1 cellular context compared by ENCODE assay signal in the genomic region with DNA sequence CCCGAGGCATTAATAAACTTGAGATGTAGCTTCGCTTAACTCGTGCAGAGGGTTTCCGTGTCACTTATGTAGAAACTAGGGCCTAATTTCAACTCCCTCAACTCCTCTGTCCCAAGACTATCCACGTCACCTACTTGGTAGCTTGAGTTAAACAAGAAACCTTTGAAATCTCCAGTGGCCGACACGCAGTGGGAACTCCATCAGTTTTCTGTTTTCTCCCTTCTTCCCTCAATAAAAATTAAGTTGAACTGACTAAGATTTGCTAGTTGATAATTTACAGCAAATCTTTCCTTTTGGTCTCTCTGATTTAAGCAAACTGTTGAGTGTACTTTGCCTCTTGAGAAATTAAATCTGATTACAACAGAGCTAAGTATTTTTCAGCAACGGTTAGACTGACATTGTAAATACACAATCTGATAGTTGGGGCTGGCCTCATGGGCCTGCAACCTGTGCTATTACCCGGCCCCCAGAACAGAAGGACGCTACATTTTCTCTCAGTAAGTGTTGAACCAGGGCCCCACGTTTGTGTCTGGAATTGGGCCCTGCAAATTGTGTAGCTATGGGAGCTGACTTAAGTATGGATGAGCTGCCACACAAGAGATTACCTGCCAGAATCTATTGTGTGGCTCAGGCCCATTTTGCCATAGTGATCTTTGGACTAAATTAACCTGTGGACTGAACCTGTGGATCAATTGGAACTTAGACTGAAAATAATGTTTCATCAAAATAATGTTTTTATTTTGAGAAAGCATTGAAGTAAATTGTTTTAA.
TF ChIP-seq lines count a peak whose summit lies in the region.

No MANE protein-coding gene starts in this region.

TF ChIP-seq in HepG2, 621 proteins besides CTCF, POLR2A, EP300 and RAD21 (continued from another document):
- TF ChIP-seq, protein P1, sequence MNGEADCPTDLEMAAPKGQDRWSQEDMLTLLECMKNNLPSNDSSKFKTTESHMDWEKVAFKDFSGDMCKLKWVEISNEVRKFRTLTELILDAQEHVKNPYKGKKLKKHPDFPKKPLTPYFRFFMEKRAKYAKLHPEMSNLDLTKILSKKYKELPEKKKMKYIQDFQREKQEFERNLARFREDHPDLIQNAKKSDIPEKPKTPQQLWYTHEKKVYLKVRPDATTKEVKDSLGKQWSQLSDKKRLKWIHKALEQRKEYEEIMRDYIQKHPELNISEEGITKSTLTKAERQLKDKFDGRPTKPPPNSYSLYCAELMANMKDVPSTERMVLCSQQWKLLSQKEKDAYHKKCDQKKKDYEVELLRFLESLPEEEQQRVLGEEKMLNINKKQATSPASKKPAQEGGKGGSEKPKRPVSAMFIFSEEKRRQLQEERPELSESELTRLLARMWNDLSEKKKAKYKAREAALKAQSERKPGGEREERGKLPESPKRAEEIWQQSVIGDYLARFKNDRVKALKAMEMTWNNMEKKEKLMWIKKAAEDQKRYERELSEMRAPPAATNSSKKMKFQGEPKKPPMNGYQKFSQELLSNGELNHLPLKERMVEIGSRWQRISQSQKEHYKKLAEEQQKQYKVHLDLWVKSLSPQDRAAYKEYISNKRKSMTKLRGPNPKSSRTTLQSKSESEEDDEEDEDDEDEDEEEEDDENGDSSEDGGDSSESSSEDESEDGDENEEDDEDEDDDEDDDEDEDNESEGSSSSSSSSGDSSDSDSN (CRISPR knock-in tag; IDR thresholded peaks at IDR 0.05), result no peak
- TF ChIP-seq, protein P2, sequence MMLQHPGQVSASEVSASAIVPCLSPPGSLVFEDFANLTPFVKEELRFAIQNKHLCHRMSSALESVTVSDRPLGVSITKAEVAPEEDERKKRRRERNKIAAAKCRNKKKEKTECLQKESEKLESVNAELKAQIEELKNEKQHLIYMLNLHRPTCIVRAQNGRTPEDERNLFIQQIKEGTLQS (CRISPR knock-in tag; IDR thresholded peaks at IDR 0.05), result no peak
- TF ChIP-seq, protein P3, sequence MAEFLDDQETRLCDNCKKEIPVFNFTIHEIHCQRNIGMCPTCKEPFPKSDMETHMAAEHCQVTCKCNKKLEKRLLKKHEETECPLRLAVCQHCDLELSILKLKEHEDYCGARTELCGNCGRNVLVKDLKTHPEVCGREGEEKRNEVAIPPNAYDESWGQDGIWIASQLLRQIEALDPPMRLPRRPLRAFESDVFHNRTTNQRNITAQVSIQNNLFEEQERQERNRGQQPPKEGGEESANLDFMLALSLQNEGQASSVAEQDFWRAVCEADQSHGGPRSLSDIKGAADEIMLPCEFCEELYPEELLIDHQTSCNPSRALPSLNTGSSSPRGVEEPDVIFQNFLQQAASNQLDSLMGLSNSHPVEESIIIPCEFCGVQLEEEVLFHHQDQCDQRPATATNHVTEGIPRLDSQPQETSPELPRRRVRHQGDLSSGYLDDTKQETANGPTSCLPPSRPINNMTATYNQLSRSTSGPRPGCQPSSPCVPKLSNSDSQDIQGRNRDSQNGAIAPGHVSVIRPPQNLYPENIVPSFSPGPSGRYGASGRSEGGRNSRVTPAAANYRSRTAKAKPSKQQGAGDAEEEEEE (CRISPR knock-in tag; IDR thresholded peaks at IDR 0.05; ENCODE audit: borderline replicate concordance), result 0 out of 2 replicates have a peak, but pooled peaks have one; percentile 1
- no peak for TF ChIP-seq ZNF7 (CRISPR knock-in tag; IDR thresholded peaks at IDR 0.05)
- TF ChIP-seq, protein P4, sequence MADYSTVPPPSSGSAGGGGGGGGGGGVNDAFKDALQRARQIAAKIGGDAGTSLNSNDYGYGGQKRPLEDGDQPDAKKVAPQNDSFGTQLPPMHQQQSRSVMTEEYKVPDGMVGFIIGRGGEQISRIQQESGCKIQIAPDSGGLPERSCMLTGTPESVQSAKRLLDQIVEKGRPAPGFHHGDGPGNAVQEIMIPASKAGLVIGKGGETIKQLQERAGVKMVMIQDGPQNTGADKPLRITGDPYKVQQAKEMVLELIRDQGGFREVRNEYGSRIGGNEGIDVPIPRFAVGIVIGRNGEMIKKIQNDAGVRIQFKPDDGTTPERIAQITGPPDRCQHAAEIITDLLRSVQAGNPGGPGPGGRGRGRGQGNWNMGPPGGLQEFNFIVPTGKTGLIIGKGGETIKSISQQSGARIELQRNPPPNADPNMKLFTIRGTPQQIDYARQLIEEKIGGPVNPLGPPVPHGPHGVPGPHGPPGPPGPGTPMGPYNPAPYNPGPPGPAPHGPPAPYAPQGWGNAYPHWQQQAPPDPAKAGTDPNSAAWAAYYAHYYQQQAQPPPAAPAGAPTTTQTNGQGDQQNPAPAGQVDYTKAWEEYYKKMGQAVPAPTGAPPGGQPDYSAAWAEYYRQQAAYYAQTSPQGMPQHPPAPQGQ (CRISPR knock-in tag; IDR thresholded peaks at IDR 0.05; ENCODE audit: borderline replicate concordance), result no peak
- TF ChIP-seq, protein P5, sequence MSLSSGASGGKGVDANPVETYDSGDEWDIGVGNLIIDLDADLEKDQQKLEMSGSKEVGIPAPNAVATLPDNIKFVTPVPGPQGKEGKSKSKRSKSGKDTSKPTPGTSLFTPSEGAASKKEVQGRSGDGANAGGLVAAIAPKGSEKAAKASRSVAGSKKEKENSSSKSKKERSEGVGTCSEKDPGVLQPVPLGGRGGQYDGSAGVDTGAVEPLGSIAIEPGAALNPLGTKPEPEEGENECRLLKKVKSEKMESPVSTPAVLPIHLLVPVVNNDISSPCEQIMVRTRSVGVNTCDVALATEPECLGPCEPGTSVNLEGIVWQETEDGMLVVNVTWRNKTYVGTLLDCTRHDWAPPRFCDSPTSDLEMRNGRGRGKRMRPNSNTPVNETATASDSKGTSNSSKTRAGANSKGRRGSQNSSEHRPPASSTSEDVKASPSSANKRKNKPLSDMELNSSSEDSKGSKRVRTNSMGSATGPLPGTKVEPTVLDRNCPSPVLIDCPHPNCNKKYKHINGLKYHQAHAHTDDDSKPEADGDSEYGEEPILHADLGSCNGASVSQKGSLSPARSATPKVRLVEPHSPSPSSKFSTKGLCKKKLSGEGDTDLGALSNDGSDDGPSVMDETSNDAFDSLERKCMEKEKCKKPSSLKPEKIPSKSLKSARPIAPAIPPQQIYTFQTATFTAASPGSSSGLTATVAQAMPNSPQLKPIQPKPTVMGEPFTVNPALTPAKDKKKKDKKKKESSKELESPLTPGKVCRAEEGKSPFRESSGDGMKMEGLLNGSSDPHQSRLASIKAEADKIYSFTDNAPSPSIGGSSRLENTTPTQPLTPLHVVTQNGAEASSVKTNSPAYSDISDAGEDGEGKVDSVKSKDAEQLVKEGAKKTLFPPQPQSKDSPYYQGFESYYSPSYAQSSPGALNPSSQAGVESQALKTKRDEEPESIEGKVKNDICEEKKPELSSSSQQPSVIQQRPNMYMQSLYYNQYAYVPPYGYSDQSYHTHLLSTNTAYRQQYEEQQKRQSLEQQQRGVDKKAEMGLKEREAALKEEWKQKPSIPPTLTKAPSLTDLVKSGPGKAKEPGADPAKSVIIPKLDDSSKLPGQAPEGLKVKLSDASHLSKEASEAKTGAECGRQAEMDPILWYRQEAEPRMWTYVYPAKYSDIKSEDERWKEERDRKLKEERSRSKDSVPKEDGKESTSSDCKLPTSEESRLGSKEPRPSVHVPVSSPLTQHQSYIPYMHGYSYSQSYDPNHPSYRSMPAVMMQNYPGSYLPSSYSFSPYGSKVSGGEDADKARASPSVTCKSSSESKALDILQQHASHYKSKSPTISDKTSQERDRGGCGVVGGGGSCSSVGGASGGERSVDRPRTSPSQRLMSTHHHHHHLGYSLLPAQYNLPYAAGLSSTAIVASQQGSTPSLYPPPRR (CRISPR knock-in tag; IDR thresholded peaks at IDR 0.05; ENCODE audit: borderline replicate concordance), result peak; percentile 11; the same call in 1 of the 2 replicates
- TF ChIP-seq, protein P6, sequence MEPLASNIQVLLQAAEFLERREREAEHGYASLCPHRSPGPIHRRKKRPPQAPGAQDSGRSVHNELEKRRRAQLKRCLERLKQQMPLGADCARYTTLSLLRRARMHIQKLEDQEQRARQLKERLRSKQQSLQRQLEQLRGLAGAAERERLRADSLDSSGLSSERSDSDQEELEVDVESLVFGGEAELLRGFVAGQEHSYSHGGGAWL (CRISPR knock-in tag; IDR thresholded peaks at IDR 0.05), result no peak
- TF ChIP-seq, protein P7, sequence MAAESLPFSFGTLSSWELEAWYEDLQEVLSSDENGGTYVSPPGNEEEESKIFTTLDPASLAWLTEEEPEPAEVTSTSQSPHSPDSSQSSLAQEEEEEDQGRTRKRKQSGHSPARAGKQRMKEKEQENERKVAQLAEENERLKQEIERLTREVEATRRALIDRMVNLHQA (CRISPR knock-in tag; IDR thresholded peaks at IDR 0.05), result no peak
- TF ChIP-seq CAMTA2 (CRISPR knock-in tag; IDR thresholded peaks at IDR 0.05; ENCODE audit: borderline replicate concordance), result no peak
- no peak for TF ChIP-seq ZNF703 (CRISPR knock-in tag; IDR thresholded peaks at IDR 0.05; ENCODE audit: borderline replicate concordance)
- no peak for TF ChIP-seq ZNF816 (CRISPR knock-in tag; IDR thresholded peaks at IDR 0.05; ENCODE audit: borderline replicate concordance)
- 0 out of 2 replicates have a peak, but pooled peaks have one; percentile 57 for TF ChIP-seq ZNF34 (CRISPR knock-in tag; IDR thresholded peaks at IDR 0.05; ENCODE audit: borderline replicate concordance)
- 0 out of 2 replicates have a peak, but pooled peaks have one; percentile 34 for TF ChIP-seq ZSCAN22 (CRISPR knock-in tag; IDR thresholded peaks at IDR 0.05)
- TF ChIP-seq, protein P8, sequence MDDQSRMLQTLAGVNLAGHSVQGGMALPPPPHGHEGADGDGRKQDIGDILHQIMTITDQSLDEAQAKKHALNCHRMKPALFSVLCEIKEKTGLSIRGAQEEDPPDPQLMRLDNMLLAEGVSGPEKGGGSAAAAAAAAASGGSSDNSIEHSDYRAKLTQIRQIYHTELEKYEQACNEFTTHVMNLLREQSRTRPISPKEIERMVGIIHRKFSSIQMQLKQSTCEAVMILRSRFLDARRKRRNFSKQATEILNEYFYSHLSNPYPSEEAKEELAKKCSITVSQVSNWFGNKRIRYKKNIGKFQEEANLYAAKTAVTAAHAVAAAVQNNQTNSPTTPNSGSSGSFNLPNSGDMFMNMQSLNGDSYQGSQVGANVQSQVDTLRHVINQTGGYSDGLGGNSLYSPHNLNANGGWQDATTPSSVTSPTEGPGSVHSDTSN (CRISPR knock-in tag; IDR thresholded peaks at IDR 0.05; ENCODE audit: borderline replicate concordance), result 0 out of 2 replicates have a peak, but pooled peaks have one; percentile 33
- 0 out of 2 replicates have a peak, but pooled peaks have one; percentile 10 for TF ChIP-seq ZNF230 (CRISPR knock-in tag; IDR thresholded peaks at IDR 0.05)
- TF ChIP-seq NCOR1 (IDR thresholded peaks at IDR 0.05; ENCODE audit: borderline replicate concordance, low read length), result peak; percentile 61; the same call in 1 of the 2 replicates
- TF ChIP-seq, protein P9, sequence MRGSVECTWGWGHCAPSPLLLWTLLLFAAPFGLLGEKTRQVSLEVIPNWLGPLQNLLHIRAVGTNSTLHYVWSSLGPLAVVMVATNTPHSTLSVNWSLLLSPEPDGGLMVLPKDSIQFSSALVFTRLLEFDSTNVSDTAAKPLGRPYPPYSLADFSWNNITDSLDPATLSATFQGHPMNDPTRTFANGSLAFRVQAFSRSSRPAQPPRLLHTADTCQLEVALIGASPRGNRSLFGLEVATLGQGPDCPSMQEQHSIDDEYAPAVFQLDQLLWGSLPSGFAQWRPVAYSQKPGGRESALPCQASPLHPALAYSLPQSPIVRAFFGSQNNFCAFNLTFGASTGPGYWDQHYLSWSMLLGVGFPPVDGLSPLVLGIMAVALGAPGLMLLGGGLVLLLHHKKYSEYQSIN (CRISPR knock-in tag; IDR thresholded peaks at IDR 0.05; ENCODE audit: borderline replicate concordance), result no peak
- no peak for TF ChIP-seq NFIB (CRISPR knock-in tag; IDR thresholded peaks at IDR 0.05; ENCODE audit: borderline replicate concordance)
- peak; percentile 20; the same call in 1 of the 2 replicates for TF ChIP-seq CEBPB (IDR thresholded peaks at IDR 0.05; ENCODE audit: borderline replicate concordance, low read depth, low read length)
- no peak for TF ChIP-seq ASH2L (IDR thresholded peaks at IDR 0.05; ENCODE audit: insufficient read length, low read depth, low read length)
- TF ChIP-seq KDM3A (CRISPR knock-in tag; IDR thresholded peaks at IDR 0.05; ENCODE audit: low read depth), result no peak
- peak; percentile 24; the same call in 1 of the 2 replicates for TF ChIP-seq ZFX (CRISPR knock-in tag; IDR thresholded peaks at IDR 0.05; ENCODE audit: low read depth)
- TF ChIP-seq, protein P10, sequence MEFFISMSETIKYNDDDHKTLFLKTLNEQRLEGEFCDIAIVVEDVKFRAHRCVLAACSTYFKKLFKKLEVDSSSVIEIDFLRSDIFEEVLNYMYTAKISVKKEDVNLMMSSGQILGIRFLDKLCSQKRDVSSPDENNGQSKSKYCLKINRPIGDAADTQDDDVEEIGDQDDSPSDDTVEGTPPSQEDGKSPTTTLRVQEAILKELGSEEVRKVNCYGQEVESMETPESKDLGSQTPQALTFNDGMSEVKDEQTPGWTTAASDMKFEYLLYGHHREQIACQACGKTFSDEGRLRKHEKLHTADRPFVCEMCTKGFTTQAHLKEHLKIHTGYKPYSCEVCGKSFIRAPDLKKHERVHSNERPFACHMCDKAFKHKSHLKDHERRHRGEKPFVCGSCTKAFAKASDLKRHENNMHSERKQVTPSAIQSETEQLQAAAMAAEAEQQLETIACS (CRISPR knock-in tag; IDR thresholded peaks at IDR 0.05), result no peak
- TF ChIP-seq, protein P11, sequence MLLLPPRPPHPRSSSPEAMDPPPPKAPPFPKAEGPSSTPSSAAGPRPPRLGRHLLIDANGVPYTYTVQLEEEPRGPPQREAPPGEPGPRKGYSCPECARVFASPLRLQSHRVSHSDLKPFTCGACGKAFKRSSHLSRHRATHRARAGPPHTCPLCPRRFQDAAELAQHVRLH (CRISPR knock-in tag; IDR thresholded peaks at IDR 0.05; ENCODE audit: borderline replicate concordance, low read depth), result 0 out of 2 replicates have a peak, but pooled peaks have one; percentile 4
TF ChIP-seq in HepG2: peak in this region for 19.
